Comparison of ENCODE assay signal across 12 cellular contexts in genomic region chr1:33410091-33410701, GRCh38. TPM values are rescaled to one million over a fixed set of nuclear protein-coding genes. Genes with fewer than 3 reads are reported as not detected.
DNase-seq lines count a peak whose midpoint lies in the region; ATAC-seq and TF ChIP-seq lines count a peak whose summit lies in the region.
"Had no signal": no experiment of that assay in that cellular context is flagged by ENCODE, and none has a peak within 500 bp of the region (broad histone marks: within the 10 kb centered on the region; RNA-seq: fewer than 3 reads in every experiment).

No MANE protein-coding gene starts in this region.

- H3K4me3 ChIP-seq in AG10803 (ENCODE audit: low read length): no peak overlapping the region
- H3K4me3 ChIP-seq: BLaER1, hepatocyte had no signal

- ATAC-seq in GM21717 (IDR thresholded peaks at IDR 0.05; ENCODE audit: unreplicated experiment) (no peak), HG03469 (IDR thresholded peaks at IDR 0.05; ENCODE audit: unreplicated experiment) (no peak)
- ATAC-seq: HCT116 had no signal

- DNase-seq in AG10803 (ENCODE audit: low read depth) (peak; percentile 91), NCI-H526 (lab: John Stamatoyannopoulos, UW) (peak; percentile 82 to 96), ecto neural progenitor cell (ENCODE audit: low spot score) (peak; percentile 72), myocyte (ENCODE audit: low read depth) (peak; percentile 88), NCI-H2107 (lab: John Stamatoyannopoulos, UW) (no peak)
- no peak for DNase-seq in activated CD8-positive, alpha-beta memory T cell treated with anti-CD3 and anti-CD28 coated beads, Interleukin-2, amount 50 U/mL, for 48 hours
- DNase-seq: activated naive CD4-positive, alpha-beta T cell treated with anti-CD3 and anti-CD28 coated beads, Interleukin-2, amount 50 U/mL, for 16 hours had no signal

- TF ChIP-seq CTCF in AG10803 (conservative IDR thresholded peaks at IDR 0.05; ENCODE audit: low read length): no peak

RNA-seq across cellular contexts. Expression of gene PHC2, which starts 20.7 kb away (rescaled TPM):
- 72.5 and 93.1 TPM in 2 replicates for total RNA-seq in myocyte
- polyA plus RNA-seq in myocyte (2012): 70.4 TPM

Comparison
In these comparisons a context has a peak if more than half of its experiments do, and no peak if none do; other contexts are left out.
1. DNase-seq: peak in AG10803 (single experiment), NCI-H526 (2 of 2), ecto neural progenitor cell (single experiment) and myocyte (single experiment); none in activated CD8-positive, alpha-beta memory T cell treated with anti-CD3 and anti-CD28 coated beads, Interleukin-2, amount 50 U/mL, for 48 hours (single experiment) and NCI-H2107 (single experiment).